13 cellular contexts compared by ENCODE assay signal in genomic region chr5:127590154-127590722, GRCh38. TPM values are rescaled to one million over a fixed set of nuclear protein-coding genes. Genes with fewer than 3 reads are reported as not detected.
DNase-seq lines count a peak whose midpoint lies in the region; ATAC-seq, FAIRE-seq and TF ChIP-seq lines count a peak whose summit lies in the region.
"Had no signal": no experiment of that assay in that cellular context is flagged by ENCODE, and none has a peak within 500 bp of the region (broad histone marks: within the 10 kb centered on the region; RNA-seq: fewer than 3 reads in every experiment).

No MANE protein-coding gene starts in this region.

- no peak overlapping the region for H3K27ac ChIP-seq in pancreas
- no peak overlapping the region for H3K27ac ChIP-seq in foreskin keratinocyte

- no peaks in the 10 kb centered on the region for H4K20me1 ChIP-seq in Loucy (ENCODE audit: insufficient read depth, low read length, poor library complexity, severe bottlenecking)

- TF ChIP-seq CTCF in GM10266 (IDR thresholded peaks at IDR 0.05; ENCODE audit: control insufficient read depth, insufficient read depth, low read depth, missing control alignments) (no peak), Loucy (conservative IDR thresholded peaks at IDR 0.05; ENCODE audit: low read length) (no peak), pancreas (IDR thresholded peaks at IDR 0.05) (no peak), foreskin keratinocyte (conservative IDR thresholded peaks at IDR 0.05) (no peak)

- no peaks in the 10 kb centered on the region for H3K27me3 ChIP-seq in Loucy (ENCODE audit: insufficient read depth, low read length, poor library complexity, severe bottlenecking)
- no peaks in the 10 kb centered on the region for H3K27me3 ChIP-seq in pancreas
- peaks cover 7% of the 10 kb centered on the region for H3K27me3 ChIP-seq in foreskin keratinocyte

- intact Hi-C loops in pancreas (cut with DNase I): no loop called here

- FAIRE-seq in pancreas (lab: Jason Lieb, UNC): no peak

- H3K4me3 ChIP-seq in Loucy (ENCODE audit: low read length, poor library complexity, severe bottlenecking) (no peak overlapping the region), pancreas (no peak overlapping the region)

- 56 to 66% methylated on average over 6 of the region's 6 CpGs for WGBS in pancreas, 2 donors

- H3K4me1 ChIP-seq in Loucy (ENCODE audit: insufficient read depth, low read length, poor library complexity, severe bottlenecking) (peaks cover 7% of the 10 kb centered on the region), pancreas (no peaks in the 10 kb centered on the region), foreskin keratinocyte (no peaks in the 10 kb centered on the region)

- H3F3A ChIP-seq in Loucy (ENCODE audit: low read depth): no peaks in the 10 kb centered on the region

- ATAC-seq in GM19328 (IDR thresholded peaks at IDR 0.05; ENCODE audit: unreplicated experiment) (peak; percentile 40), HG02759 (IDR thresholded peaks at IDR 0.05; ENCODE audit: unreplicated experiment) (peak; percentile 38), pancreas (no peak), foreskin keratinocyte (no peak)

- H3K79me2 ChIP-seq in Loucy (ENCODE audit: insufficient read depth, low read length): no peaks in the 10 kb centered on the region

- H3K4me2 ChIP-seq in Loucy (ENCODE audit: low read depth, low read length, poor library complexity, severe bottlenecking): no peak overlapping the region

- H3K9me2 ChIP-seq in Loucy (replicated peaks; ENCODE audit: low read depth, low read length): no peaks in the 10 kb centered on the region

- H2AFZ ChIP-seq in Loucy (ENCODE audit: low read length): 0 out of 2 replicates have a peak overlapping the region, but pooled peaks have one; percentile 43

- no peak overlapping the region for H3K9ac ChIP-seq in Loucy (ENCODE audit: low read depth, low read length, poor library complexity, severe bottlenecking)

- H3K36me3 ChIP-seq in Loucy (ENCODE audit: insufficient read depth, low read length) (no peaks in the 10 kb centered on the region), pancreas (no peaks in the 10 kb centered on the region)

- H3K9me3 ChIP-seq in Loucy (ENCODE audit: insufficient read depth, low read depth, low read length) (no peaks in the 10 kb centered on the region), pancreas (no peaks in the 10 kb centered on the region)

- DNase-seq in GM10266 (ENCODE audit: extremely low spot score) (peak; percentile 18), pancreas (no peak), foreskin keratinocyte (no peak), germinal center (ENCODE audit: low spot score) (no peak), inferior parietal cortex (ENCODE audit: extremely low spot score) (no peak)
- DNase-seq: aorta; NCI-H1105; stimulated activated CD4-positive, alpha-beta T cell treated with anti-CD3 and anti-CD28 coated beads, Interleukin-4, amount 100 ng/mL, for 1 hour; substantia nigra had no signal

RNA-seq across cellular contexts. Expression of gene CTXN3, which starts 58.6 kb away (rescaled TPM):
- not detected for total RNA-seq in pancreas
- polyA plus RNA-seq in pancreas: not detected
- not detected in 2 replicates for total RNA-seq in foreskin keratinocyte
- polyA plus RNA-seq in foreskin keratinocyte: not detected in 2 replicates
- total RNA-seq: aorta had no signal
- polyA plus RNA-seq: aorta, BJ had no signal

Comparison
In these comparisons a context has a peak if more than half of its experiments do, and no peak if none do; other contexts are left out.
1. ATAC-seq: peak in GM19328 (single experiment) and HG02759 (single experiment); none in pancreas (0 of 4) and foreskin keratinocyte (single experiment).